10 cellular contexts compared by ENCODE assay signal in genomic region chr18:77105680-77106079, GRCh38. TPM values are rescaled to one million over a fixed set of nuclear protein-coding genes. Genes with fewer than 3 reads are reported as not detected.
DNase-seq lines count a peak whose midpoint lies in the region; ATAC-seq, FAIRE-seq and TF ChIP-seq lines count a peak whose summit lies in the region.
"Had no signal": no experiment of that assay in that cellular context is flagged by ENCODE, and none has a peak within 500 bp of the region (broad histone marks: within the 10 kb centered on the region; RNA-seq: fewer than 3 reads in every experiment).

No MANE protein-coding gene starts in this region.

- peak overlapping the region; percentile 80 for H3K4me3 Mint-ChIP-seq in CD4-positive, alpha-beta T cell

- H3K9me3 ChIP-seq in CD4-positive, alpha-beta T cell (ENCODE audit: control insufficient read depth, low read length): no peaks in the 10 kb centered on the region
- H3K9me3 ChIP-seq in Loucy (ENCODE audit: insufficient read depth, low read depth, low read length) (no peaks in the 10 kb centered on the region), GM12878 (replicated peaks; ENCODE audit: control insufficient read depth, insufficient read depth, low read length) (no peaks in the 10 kb centered on the region; the same call in 1 of the 3 replicates), parathyroid adenoma (ENCODE audit: control insufficient read depth, low read length) (no peaks in the 10 kb centered on the region), body of pancreas (no peaks in the 10 kb centered on the region)
- H3K9me3 ChIP-seq: gastroesophageal sphincter had no signal

- 100% methylated on average over 3 of the region's 3 CpGs for WGBS in GM12878 (ENCODE audit: insufficient coverage, insufficient replicate concordance, low lambda C conversion rate, missing lambda C conversion rate)
- 89 to 92% methylated on average over 3 of the region's 3 CpGs for WGBS in body of pancreas, 2 donors

- peaks cover 96% of the 10 kb centered on the region for H3K4me1 ChIP-seq in Loucy (ENCODE audit: insufficient read depth, low read length, poor library complexity, severe bottlenecking)
- peaks cover 67% of the 10 kb centered on the region for H3K4me1 ChIP-seq in GM12878 (ENCODE audit: control insufficient read depth, insufficient read depth, low read length)
- H3K4me1 ChIP-seq in parathyroid adenoma: peaks cover 76% of the 10 kb centered on the region
- peaks cover 16% of the 10 kb centered on the region for H3K4me1 ChIP-seq in body of pancreas

- SMC1A ChIA-PET in GM12878 (lab: Charles Lee; ENCODE audit: uncharacterized antibody, unreplicated experiment): interaction anchor here (0.8 to 6.4 kb wide), 7 partner anchors 9 to 44 kb away, joined by 4 to 38 read pairs (median 5); no protein-coding TSS in a partner anchor

- H3K27ac Mint-ChIP-seq in CD4-positive, alpha-beta T cell: peak overlapping the region; percentile 97

- no peaks in the 10 kb centered on the region for H3K27me3 Mint-ChIP-seq in CD4-positive, alpha-beta T cell

- in situ Hi-C loops in GM12878 (cut with MboI): loop anchor here (25.0 kb wide), 1 partner anchor 1893 kb away; the partner anchor contains the start of genes PTGR3 and TSHZ1

- H3K9ac ChIP-seq in Loucy (ENCODE audit: low read depth, low read length, poor library complexity, severe bottlenecking) (peak overlapping the region; percentile 53), GM12878 (ENCODE audit: control insufficient read depth, insufficient read depth, low read length) (no peak overlapping the region), parathyroid adenoma (no peak overlapping the region)

- DNase-seq in CD4-positive, alpha-beta T cell: no peak
- no peak for DNase-seq in GM12878 (ENCODE audit: low read depth, low spot score)
- no peak for DNase-seq in islet precursor cell
- DNase-seq in body of pancreas: no peak
- DNase-seq in NCI-H2081 treated with DMSO at 0.1 percent for 48 hours (lab: John Stamatoyannopoulos, UW): no peak
- DNase-seq: PC-3 had no signal

- 0 out of 2 replicates have a peak, but pooled peaks cover 10% of the 10 kb centered on the region for H3K79me2 ChIP-seq in Loucy (ENCODE audit: insufficient read depth, low read length)
- peaks cover 50% of the 10 kb centered on the region for H3K79me2 ChIP-seq in GM12878 (ENCODE audit: control insufficient read depth, insufficient read depth, low read length)
- H3K79me2 ChIP-seq in parathyroid adenoma: peaks cover 17% of the 10 kb centered on the region

- TF ChIP-seq CTCF in CD4-positive, alpha-beta T cell (IDR thresholded peaks at IDR 0.05): no peak
- TF ChIP-seq CTCF in Loucy (conservative IDR thresholded peaks at IDR 0.05; ENCODE audit: low read length): no peak
- no peak for TF ChIP-seq CTCF in GM12878 (IDR thresholded peaks at IDR 0.05 in 2 of 3, conservative IDR thresholded peaks at IDR 0.05 in 1 of 3; ENCODE audit: control insufficient read depth in 2 of 3, extremely low read depth in 1 of 3, insufficient read depth in 1 of 3, low read depth in 3 of 3, low read length in 3 of 3)
- no peak for TF ChIP-seq CTCF in parathyroid adenoma (IDR thresholded peaks at IDR 0.05)
- TF ChIP-seq CTCF in body of pancreas (IDR thresholded peaks at IDR 0.05): no peak

- H4K20me1 ChIP-seq in Loucy (ENCODE audit: insufficient read depth, low read length, poor library complexity, severe bottlenecking) (no peaks in the 10 kb centered on the region), GM12878 (ENCODE audit: control insufficient read depth, insufficient read depth) (peaks cover 2% of the 10 kb centered on the region; the same call in 1 of the 2 replicates)

- no peak for TF ChIP-seq RAD21 in GM12878 (IDR thresholded peaks at IDR 0.05; ENCODE audit: insufficient read depth, low read depth, low read length)

- TF ChIP-seq POLR2A in GM12878 (IDR thresholded peaks at IDR 0.05; ENCODE audit: low read depth, low read length) (no peak), body of pancreas (IDR thresholded peaks at IDR 0.05) (no peak)

- peaks cover 19% of the 10 kb centered on the region for H3F3A ChIP-seq in Loucy (ENCODE audit: low read depth)

- H3K27me3 ChIP-seq in CD4-positive, alpha-beta T cell (ENCODE audit: control insufficient read depth, insufficient read depth, low read length): no peaks in the 10 kb centered on the region
- H3K27me3 ChIP-seq in Loucy (ENCODE audit: insufficient read depth, low read length, poor library complexity, severe bottlenecking): no peaks in the 10 kb centered on the region
- H3K27me3 ChIP-seq in GM12878 (replicated peaks in 1 of 2; ENCODE audit: control insufficient read depth in 2 of 2, insufficient read depth in 2 of 2, low read length in 1 of 2): no peaks in the 10 kb centered on the region
- H3K27me3 ChIP-seq in parathyroid adenoma (ENCODE audit: control insufficient read depth, insufficient read depth, low read length): no peaks in the 10 kb centered on the region
- no peaks in the 10 kb centered on the region for H3K27me3 ChIP-seq in body of pancreas
- H3K27me3 ChIP-seq: gastroesophageal sphincter had no signal

- intact Hi-C loops in CD4-positive, alpha-beta T cell (cut with DNase I, micrococcal nuclease): loop anchor here in 1 of 2 experiments (1.0 to 5.0 kb wide), 3 partner anchors 23 to 37 kb away; no protein-coding TSS in a partner anchor
- intact Hi-C loops in GM12878 (cut with micrococcal nuclease; ENCODE audit: unreplicated experiment) (no loop called here), body of pancreas (cut with DNase I) (no loop called here)

- H3K4me3 ChIP-seq in Loucy (ENCODE audit: low read length, poor library complexity, severe bottlenecking): no peak overlapping the region
- H3K4me3 ChIP-seq in GM12878: 0 out of 2 replicates have a peak overlapping the region, but pooled peaks have one; percentile 16
- no peak overlapping the region for H3K4me3 ChIP-seq in parathyroid adenoma (ENCODE audit: low read depth, low read length)
- H3K4me3 ChIP-seq in body of pancreas: no peak overlapping the region
- H3K4me3 ChIP-seq: gastroesophageal sphincter had no signal

- peak overlapping the region; percentile 56 for H3K27ac ChIP-seq in CD4-positive, alpha-beta T cell (ENCODE audit: low read depth, low read length)
- peak overlapping the region; percentile 71 for H3K27ac ChIP-seq in GM12878 (ENCODE audit: control insufficient read depth, insufficient read depth)
- H3K27ac ChIP-seq in parathyroid adenoma: peak overlapping the region; percentile 94
- H3K27ac ChIP-seq in body of pancreas: no peak overlapping the region

- POLR2A ChIA-PET in CD4-positive, alpha-beta T cell (lab: Charles Lee): interaction anchor here (1.3 to 4.3 kb wide), 9 partner anchors 9 to 50 kb away, joined by 3 to 33 read pairs (median 5); partner anchors contain the start of gene MBP
- POLR2A ChIA-PET in GM12878 (lab: Charles Lee): interaction anchor here (1.0 to 2.9 kb wide), 4 partner anchors 8 to 26 kb away, joined by 3 to 22 read pairs (median 3); no protein-coding TSS in a partner anchor

- no peak for TF ChIP-seq EP300 in GM12878 (IDR thresholded peaks at IDR 0.05; ENCODE audit: borderline replicate concordance in 1 of 2, control insufficient read depth in 1 of 2, low read depth in 2 of 2, low read length in 2 of 2)

- peaks cover 96% of the 10 kb centered on the region for H3K4me1 Mint-ChIP-seq in CD4-positive, alpha-beta T cell (ENCODE audit: low read depth)

- H3K36me3 ChIP-seq in Loucy (ENCODE audit: insufficient read depth, low read length) (no peaks in the 10 kb centered on the region), GM12878 (ENCODE audit: control insufficient read depth in 2 of 2, insufficient read depth in 2 of 2, low read length in 1 of 2) (peaks cover 3 to 8% of the 10 kb centered on the region in 2 experiments), parathyroid adenoma (ENCODE audit: control insufficient read depth, insufficient read depth, low read length) (no peaks in the 10 kb centered on the region), body of pancreas (replicated peaks in 1 of 2; ENCODE audit: insufficient read depth in 1 of 2, low read depth in 2 of 2) (no peaks in the 10 kb centered on the region)
- H3K36me3 ChIP-seq: gastroesophageal sphincter had no signal

- RAD21 ChIA-PET in GM12878 (lab: Charles Lee; ENCODE audit: unreplicated experiment): interaction anchor here (1.0 kb wide), 1 partner anchor 18 kb away, joined by 4 read pairs; no protein-coding TSS in a partner anchor

- peaks cover 64% of the 10 kb centered on the region for H3K36me3 Mint-ChIP-seq in CD4-positive, alpha-beta T cell (ENCODE audit: low read depth)

- FAIRE-seq in GM12878 (lab: Jason Lieb, UNC): no peak

- H2AFZ ChIP-seq in Loucy (ENCODE audit: low read length): no peak overlapping the region
- H2AFZ ChIP-seq in GM12878 (ENCODE audit: control insufficient read depth, low read depth, low read length): no peak overlapping the region
- no peak overlapping the region for H2AFZ ChIP-seq in parathyroid adenoma

- H3K9me2 ChIP-seq in Loucy (replicated peaks; ENCODE audit: low read depth, low read length): no peaks in the 10 kb centered on the region

- H3K9me3 Mint-ChIP-seq in CD4-positive, alpha-beta T cell: no peaks in the 10 kb centered on the region

- no TSS peak for BruUV-seq in GM12878 (replicated peaks; lab: Mats Ljungman, UMichigan)

- CTCF ChIA-PET in CD4-positive, alpha-beta T cell (lab: Charles Lee): interaction anchor here (3.4 kb wide), 1 partner anchor 44 kb away, joined by 14 read pairs; no protein-coding TSS in a partner anchor
- CTCF ChIA-PET in GM12878 (lab: Yijun Ruan, JAX): interaction anchor here (0.5 to 6.1 kb wide), 4 partner anchors 18 to 282 kb away, joined by 3 to 49 read pairs (median 4); no protein-coding TSS in a partner anchor

- peak overlapping the region; percentile 2 for H3K4me2 ChIP-seq in Loucy (ENCODE audit: low read depth, low read length, poor library complexity, severe bottlenecking)
- H3K4me2 ChIP-seq in GM12878 (ENCODE audit: control insufficient read depth, insufficient read depth): peak overlapping the region; percentile 41
- peak overlapping the region; percentile 26 for H3K4me2 ChIP-seq in parathyroid adenoma (ENCODE audit: low read length)

- no peak for ATAC-seq in CD4-positive, alpha-beta T cell (ENCODE audit: poor library complexity)
- no peak for ATAC-seq in GM12878
- ATAC-seq in GM21528 (IDR thresholded peaks at IDR 0.05; ENCODE audit: low FRiP score, unreplicated experiment): no peak
- ATAC-seq in body of pancreas: no peak
- ATAC-seq: gastroesophageal sphincter, PC-3 had no signal

RNA-seq across cellular contexts. Expression of gene MBP, which starts 26.9 kb away (rescaled TPM):
- total RNA-seq in CD4-positive, alpha-beta T cell: 10 to 100 TPM; 75.4 to 79.2 TPM
- 143 and 147 TPM in 2 replicates for total RNA-seq in GM12878 (2013; cell fraction: nucleolus; rRNA removed)
- total RNA-seq in GM12878 (2014; rRNA removed) (41.1 and 43.2 TPM in 2 replicates), GM12878 (2014; rRNA removed; fragmentation: Illumina TruSeq; extraction: Trizol) (33.5 and 34.6 TPM in 2 replicates), GM12878 (2021) (52.5 and 55.8 TPM in 2 replicates), body of pancreas (10 to 100 TPM; 17.4 to 24.4 TPM)
- 19.6 TPM for polyA plus RNA-seq in GM12878 (2011; ENCODE audit: low read depth)
- polyA plus RNA-seq in GM12878 (2011; rRNA removed) (67.8 and 75.9 TPM in 2 replicates), GM12878 (2014; fragmentation: Illumina TruSeq; extraction: Trizol) (38.6 and 41.9 TPM in 2 replicates), GM12878 (2014; fragmentation: Nextera tagmentation; extraction: Ambion mirVana) (10 to 100 TPM; 12.2 to 13.3 TPM), GM12878 (2014; rRNA removed) (34.0 and 35.0 TPM in 2 replicates), GM12878 (2016; fragmentation: Nextera tagmentation; extraction: Ambion mirVana) (10 to 100 TPM; 42.2 to 42.4 TPM)
- 43.5 and 56.5 TPM in 2 replicates for polyA plus RNA-seq in GM12878 (2011; cell fraction: cytosol; rRNA removed)
- polyA plus RNA-seq in GM12878 (2011; cell fraction: nucleus; rRNA removed): 42.3 and 48.6 TPM in 2 replicates
- polyA plus RNA-seq in GM12878 (2012): 22.9 and 32.1 TPM in 2 replicates
- polyA minus RNA-seq in GM12878 (2011; rRNA and poly(A)+ RNA removed): 65.0 and 79.1 TPM in 2 replicates
- 29.4 and 33.1 TPM in 2 replicates for polyA minus RNA-seq in GM12878 (2011; cell fraction: cytosol; rRNA and poly(A)+ RNA removed)
- polyA minus RNA-seq in GM12878 (2011; cell fraction: nucleus; rRNA and poly(A)+ RNA removed): 36.0 and 54.1 TPM in 2 replicates

Comparison
In these comparisons a context has a peak if more than half of its experiments do, and no peak if none do; other contexts are left out.
1. H3K27ac ChIP-seq: peak in CD4-positive, alpha-beta T cell (single experiment), GM12878 (single experiment) and parathyroid adenoma (single experiment); none in body of pancreas (0 of 4).
2. Peak in every context shown above with its lines, with median percentiles within 50 percentile points of each other: H3K4me2 ChIP-seq.